In the genomic region with DNA sequence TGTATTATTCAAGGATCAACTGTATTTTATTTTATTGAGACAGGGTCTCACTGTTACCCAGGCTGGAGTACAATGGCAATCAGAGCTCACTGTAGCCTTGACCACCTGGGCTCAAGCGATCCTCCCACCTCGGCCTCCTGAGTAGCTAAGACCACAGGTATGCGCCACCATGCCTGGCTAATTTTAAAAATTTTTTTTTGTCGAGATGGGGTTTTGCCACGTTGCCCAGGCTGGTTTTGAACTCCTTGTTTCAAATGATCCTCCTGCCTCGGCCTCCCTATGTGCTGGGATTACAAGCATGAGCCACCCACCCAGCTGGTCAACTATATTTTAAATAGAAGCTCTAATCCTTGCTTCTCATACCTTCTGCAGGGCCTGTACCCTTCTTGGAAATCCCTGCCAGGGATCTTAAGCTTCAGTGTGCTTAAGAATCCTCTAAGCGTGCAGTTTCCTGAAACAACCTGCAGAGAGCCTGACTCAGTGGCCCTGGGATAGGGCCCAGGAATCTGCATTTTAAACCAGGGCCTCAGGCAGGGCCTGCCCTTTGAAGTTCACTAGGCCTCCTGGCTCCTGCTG, we compare ENCODE assay signal across 10 cellular contexts. TPM values are rescaled to one million over a fixed set of nuclear protein-coding genes. Genes with fewer than 3 reads are reported as not detected.
A peak's percentile ranks its signal among the peaks of the same experiment; 100 is the strongest.
DNase-seq lines count a peak whose midpoint lies in the region; ATAC-seq and TF ChIP-seq lines count a peak whose summit lies in the region.
"Had no signal": no experiment of that assay in that cellular context is flagged by ENCODE, and none has a peak within 500 bp of the region (broad histone marks: within the 10 kb centered on the region; RNA-seq: fewer than 3 reads in every experiment).

No MANE protein-coding gene starts in this region.

- H4K20me1 ChIP-seq in PC-3 (ENCODE audit: low read length) = no peaks in the 10 kb centered on the region

- H3K36me3 ChIP-seq in PC-3 (ENCODE audit: low read depth, low read length) (no peaks in the 10 kb centered on the region), skeletal muscle tissue (ENCODE audit: control insufficient read depth in 3 of 3, insufficient read depth in 3 of 3, low read length in 3 of 3) (peaks cover 0 to 3% (median 0%) of the 10 kb centered on the region in 3 donors)
- H3K36me3 ChIP-seq in effector memory CD4-positive, alpha-beta T cell (ENCODE audit: control insufficient read depth, insufficient read depth, low read length) = peaks cover 20% of the 10 kb centered on the region
- H3K36me3 ChIP-seq: ovary had no signal

- peak overlapping the region; percentile 91 for H3K27ac ChIP-seq in PC-3 (ENCODE audit: low read length)
- H3K27ac ChIP-seq in effector memory CD4-positive, alpha-beta T cell (ENCODE audit: insufficient read depth, low read length, poor library complexity, severe bottlenecking) = peak overlapping the region; percentile 97
- H3K27ac ChIP-seq in skeletal muscle tissue (ENCODE audit: low read depth, low read length) = peak overlapping the region; percentile 47

- peak overlapping the region; percentile 73 for H3K4me2 ChIP-seq in PC-3 (ENCODE audit: low read length)

- POLR2A ChIA-PET in PC-3 (lab: Charles Lee; ENCODE audit: unreplicated experiment) = no interaction called here

- no peaks in the 10 kb centered on the region for H3K79me2 ChIP-seq in PC-3 (ENCODE audit: low read length)

- no peaks in the 10 kb centered on the region for H3F3A ChIP-seq in PC-3 (ENCODE audit: low read length, unreplicated experiment)

- H3K27me3 ChIP-seq in PC-3 (ENCODE audit: low read length) = no peaks in the 10 kb centered on the region
- no peaks in the 10 kb centered on the region for H3K27me3 ChIP-seq in effector memory CD4-positive, alpha-beta T cell (replicated peaks; ENCODE audit: control insufficient read depth, insufficient read depth, low read length, poor library complexity, severe bottlenecking)
- H3K27me3 ChIP-seq in skeletal muscle tissue (ENCODE audit: control insufficient read depth in 3 of 3, insufficient read depth in 3 of 3, low read length in 3 of 3) = peaks cover 0 to 14% (median 0%) of the 10 kb centered on the region in 3 donors
- H3K27me3 ChIP-seq: ovary had no signal

- CTCF ChIA-PET in PC-3 (lab: Charles Lee) = interaction anchor here (1.5 kb wide), 1 partner anchor 79 kb away, joined by 3 read pairs; no protein-coding TSS in a partner anchor

- no TSS peak for BruUV-seq in PC-3 (replicated peaks; lab: Mats Ljungman, UMichigan)

- peaks cover 19% of the 10 kb centered on the region for H3K4me1 ChIP-seq in PC-3 (ENCODE audit: insufficient read depth, low read length)
- peaks cover 81% of the 10 kb centered on the region for H3K4me1 ChIP-seq in effector memory CD4-positive, alpha-beta T cell (ENCODE audit: control insufficient read depth, insufficient read depth, low read length, poor library complexity, severe bottlenecking)
- H3K4me1 ChIP-seq in skeletal muscle tissue (ENCODE audit: control insufficient read depth in 3 of 3, insufficient read depth in 3 of 3, low read length in 3 of 3) = peaks cover 45 to 55% (median 53%) of the 10 kb centered on the region in 3 donors

- TF ChIP-seq CTCF in GM12864 (IDR thresholded peaks at IDR 0.05; ENCODE audit: low read depth, low read length, missing control alignments) (peak; percentile 10), PC-3 (conservative IDR thresholded peaks at IDR 0.05; ENCODE audit: low read depth, low read length) (no peak)

- DNase-seq in GM12864 (ENCODE audit: low read depth) = no peak
- DNase-seq in PC-3 = no peak
- no peak for DNase-seq in effector memory CD4-positive, alpha-beta T cell
- no peak for DNase-seq in occipital lobe (lab: John Stamatoyannopoulos, UW)
- DNase-seq in NCI-H146 treated with DMSO at 0.1 percent for 48 hours (lab: John Stamatoyannopoulos, UW; ENCODE audit: unreplicated experiment) = no peak
- DNase-seq in cerebellar cortex (ENCODE audit: low spot score) = no peak
- DNase-seq: NCI-H1417 treated with DMSO at 0.1 percent for 48 hours had no signal

- H2AFZ ChIP-seq in PC-3 (ENCODE audit: low read length) = no peak overlapping the region

- no peaks in the 10 kb centered on the region for H3K9me2 ChIP-seq in PC-3 (replicated peaks; ENCODE audit: low read length)

- ATAC-seq in PC-3 (peak; percentile 25), GM21447 (IDR thresholded peaks at IDR 0.05; ENCODE audit: unreplicated experiment) (no peak)

- H3K9ac ChIP-seq in PC-3 (ENCODE audit: low read length) (peak overlapping the region; percentile 70), skeletal muscle tissue (ENCODE audit: low read depth in 1 of 3, low read length in 3 of 3) (peak overlapping the region in 1 of 3 donors; percentile 16)

- H3K9me3 ChIP-seq in PC-3 (ENCODE audit: low read length) (no peaks in the 10 kb centered on the region), skeletal muscle tissue (ENCODE audit: control insufficient read depth in 3 of 3, low read length in 3 of 3) (no peaks in the 10 kb centered on the region)
- H3K9me3 ChIP-seq in effector memory CD4-positive, alpha-beta T cell (ENCODE audit: control insufficient read depth, low read length) = no peaks in the 10 kb centered on the region
- H3K9me3 ChIP-seq: ovary had no signal

- H3K4me3 ChIP-seq in GM12864 (ENCODE audit: low read depth, low read length) (peak overlapping the region; percentile 47), PC-3 (ENCODE audit: low read length) (peak overlapping the region; percentile 39; the same call in 1 of the 2 replicates), skeletal muscle tissue (ENCODE audit: low read length in 3 of 3) (no peak overlapping the region)
- H3K4me3 ChIP-seq in effector memory CD4-positive, alpha-beta T cell (ENCODE audit: insufficient read depth, low read depth, low read length, poor library complexity, severe bottlenecking) = peak overlapping the region; percentile 56

- intact Hi-C loops in PC-3 (cut with micrococcal nuclease) = no loop called here

RNA-seq across cellular contexts. Expression of a gene that starts 2.9 kb away (rescaled TPM):
- total RNA-seq in PC-3 (2014; rRNA removed) (7.6 and 9.1 TPM in 2 replicates), skeletal muscle tissue (6.3 TPM), occipital lobe (3.3 TPM)

RNA-seq across cellular contexts. Expression of a gene that starts 55.3 kb away (rescaled TPM):
- not detected in 2 replicates for total RNA-seq in PC-3 (2014; rRNA removed)
- total RNA-seq in skeletal muscle tissue = not detected
- not detected for total RNA-seq in occipital lobe

Comparison
In these comparisons a context has a peak if more than half of its experiments do, and no peak if none do; other contexts are left out.
1. H3K4me3 ChIP-seq: peak in GM12864 (single experiment), PC-3 (single experiment) and effector memory CD4-positive, alpha-beta T cell (single experiment); none in skeletal muscle tissue (0 of 3).
2. H3K27ac ChIP-seq: peak in every context shown above with its lines; median percentile 97 in effector memory CD4-positive, alpha-beta T cell; 91 in PC-3; 47 in skeletal muscle tissue.